In genomic region chr4:73069338-73070071, GRCh38 we compare ENCODE assay signal across 8 cellular contexts. TPM values are rescaled to one million over a fixed set of nuclear protein-coding genes. Genes with fewer than 3 reads are reported as not detected.
A peak's percentile ranks its signal among the peaks of the same experiment; 100 is the strongest.
DNase-seq lines count a peak whose midpoint lies in the region; ATAC-seq, FAIRE-seq and TF ChIP-seq lines count a peak whose summit lies in the region.

A gene with protein sequence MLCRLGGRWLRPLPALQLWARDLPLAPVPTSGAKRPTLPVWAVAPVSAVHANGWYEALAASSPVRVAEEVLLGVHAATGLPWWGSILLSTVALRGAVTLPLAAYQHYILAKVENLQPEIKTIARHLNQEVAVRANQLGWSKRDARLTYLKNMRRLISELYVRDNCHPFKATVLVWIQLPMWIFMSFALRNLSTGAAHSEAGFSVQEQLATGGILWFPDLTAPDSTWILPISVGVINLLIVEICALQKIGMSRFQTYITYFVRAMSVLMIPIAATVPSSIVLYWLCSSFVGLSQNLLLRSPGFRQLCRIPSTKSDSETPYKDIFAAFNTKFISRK (minus strand): TSS chr4:73069716. CDS start chr4:73069649, 67 bp downstream.

- CTCF ChIA-PET in activated CD4-positive, alpha-beta T cell treated with anti-CD3 and anti-CD28 coated beads for 36 hours (lab: Charles Lee), result interaction anchor here (0.6 to 1.6 kb wide), 3 partner anchors 10 to 669 kb away, joined by 3 to 7 read pairs (median 3); no protein-coding TSS in a partner anchor

- no peaks in the 10 kb centered on the region for H3K9me3 ChIP-seq in BE2C
- H3K9me3 ChIP-seq in kidney (ENCODE audit: control insufficient read depth in 1 of 2, low read length in 2 of 2), result no peaks in the 10 kb centered on the region

- H3K27me3 Mint-ChIP-seq in activated CD4-positive, alpha-beta T cell treated with anti-CD3 and anti-CD28 coated beads for 36 hours, result no peaks in the 10 kb centered on the region

- H3K4me3 Mint-ChIP-seq in activated CD4-positive, alpha-beta T cell treated with anti-CD3 and anti-CD28 coated beads for 36 hours, result peak within 1 kb of the TSS; percentile 84

- peaks cover 15% of the 10 kb centered on the region for H3K36me3 Mint-ChIP-seq in activated CD4-positive, alpha-beta T cell treated with anti-CD3 and anti-CD28 coated beads for 36 hours (ENCODE audit: low read depth)

- peak within 1 kb of the TSS; percentile 87 to 98 for H3K9ac ChIP-seq in kidney (ENCODE audit: low read length in 2 of 2)

- DNase-seq in BE2C (peak; percentile 98), GM19238 (ENCODE audit: insufficient read length, low spot score) (peak; percentile 61), NCI-H524 (lab: John Stamatoyannopoulos, UW) (peak; percentile 95 to 99), choroid plexus epithelial cell (ENCODE audit: low read depth) (peak; percentile 99), kidney (peak; percentile 99)
- peak; percentile 96 for DNase-seq in activated CD4-positive, alpha-beta T cell treated with anti-CD3 and anti-CD28 coated beads for 36 hours
- peak; percentile 96 for DNase-seq in stimulated activated CD4-positive, alpha-beta T cell treated with anti-CD3 and anti-CD28 coated beads, Interleukin-15, amount 100 ng/mL, for 24 hours

- H3K4me1 Mint-ChIP-seq in activated CD4-positive, alpha-beta T cell treated with anti-CD3 and anti-CD28 coated beads for 36 hours, result peaks cover 34% of the 10 kb centered on the region

- intact Hi-C loops in activated CD4-positive, alpha-beta T cell treated with anti-CD3 and anti-CD28 coated beads for 36 hours (cut with DNase I, micrococcal nuclease), result loop anchor here (1.0 to 5.0 kb wide), 4 partner anchors 154 to 1088 kb away; partner anchors contain the start of genes ANKRD17 (in 1 of the 2) and MTHFD2L (in 1 of the 2)
- intact Hi-C loops in kidney (cut with DNase I), result no loop called here

- no peaks in the 10 kb centered on the region for H3K27me3 ChIP-seq in BE2C

- H3K27ac ChIP-seq in kidney (ENCODE audit: low read depth in 2 of 2, low read length in 2 of 2), result peak within 1 kb of the TSS; percentile 94 to 97

- peak; percentile 93 for FAIRE-seq in kidney (lab: Jason Lieb, UNC)

- POLR2A ChIA-PET in activated CD4-positive, alpha-beta T cell treated with anti-CD3 and anti-CD28 coated beads for 36 hours (lab: Charles Lee), result interaction anchor here (0.7 to 1.1 kb wide), 2 partner anchors 45 to 189 kb away, joined by 3 read pairs; partner anchors contain the start of gene ANKRD17

- H3K9me3 Mint-ChIP-seq in activated CD4-positive, alpha-beta T cell treated with anti-CD3 and anti-CD28 coated beads for 36 hours (ENCODE audit: low read depth), result no peaks in the 10 kb centered on the region

- H3K4me3 ChIP-seq in BE2C (ENCODE audit: low read depth, low read length) (peak within 1 kb of the TSS; percentile 87), choroid plexus epithelial cell (ENCODE audit: low read depth, low read length) (peak within 1 kb of the TSS; percentile 89), kidney (ENCODE audit: low read length in 2 of 2) (peak within 1 kb of the TSS; percentile 94 to 97)

- H3K4me1 ChIP-seq in BE2C (no peaks in the 10 kb centered on the region), kidney (ENCODE audit: control insufficient read depth in 1 of 2, insufficient read depth in 1 of 2, low read depth in 1 of 2, low read length in 2 of 2) (peaks cover 7 to 8% of the 10 kb centered on the region in 2 donors)

- peak; percentile 83 for ATAC-seq in HG03442 (IDR thresholded peaks at IDR 0.05; ENCODE audit: unreplicated experiment)
- peak; percentile 77 for ATAC-seq in activated CD4-positive, alpha-beta T cell treated with anti-CD3 and anti-CD28 coated beads for 36 hours

- TF ChIP-seq CTCF in BE2C (IDR thresholded peaks at IDR 0.05; ENCODE audit: low read depth, low read length), result no peak; the same call in 1 of the 2 replicates
- no peak for TF ChIP-seq CTCF in choroid plexus epithelial cell (conservative IDR thresholded peaks at IDR 0.05; ENCODE audit: low read depth, low read length)
- TF ChIP-seq CTCF in kidney (IDR thresholded peaks at IDR 0.05; ENCODE audit: borderline replicate concordance, extremely low read depth, insufficient read depth), result no peak

- peak within 1 kb of the TSS; percentile 100 for H3K27ac Mint-ChIP-seq in activated CD4-positive, alpha-beta T cell treated with anti-CD3 and anti-CD28 coated beads for 36 hours

- H3K36me3 ChIP-seq in BE2C, result peaks cover 8% of the 10 kb centered on the region
- H3K36me3 ChIP-seq in kidney (ENCODE audit: control insufficient read depth in 1 of 2, insufficient read depth in 2 of 2, low read length in 2 of 2), result no peaks in the 10 kb centered on the region

RNA-seq across cellular contexts. Expression of the gene that starts here (rescaled TPM):
- polyA plus RNA-seq in BE2C (2012; ENCODE audit: insufficient read depth, insufficient read length, low read depth), result 13.1 TPM
- 10 to 100 TPM; 17.9 to 21.3 TPM for total RNA-seq in activated CD4-positive, alpha-beta T cell treated with anti-CD3 and anti-CD28 coated beads for 36 hours
- total RNA-seq in kidney, result 15.8 TPM
- polyA plus RNA-seq in kidney (ENCODE audit: insufficient read depth, low read depth, low replicate concordance), result 12.5 TPM

Comparison
In these comparisons a context has a peak if more than half of its experiments do, and no peak if none do; other contexts are left out.
1. Peak in every context shown above with its lines: DNase-seq, ATAC-seq, H3K4me3 ChIP-seq and H3K27ac ChIP-seq.